Comparison of ENCODE assay signal across 33 cellular contexts in genomic region chr10:8378198-8378983, GRCh38.
DNase-seq lines count a peak whose midpoint lies in the region; TF ChIP-seq lines count a peak whose summit lies in the region.
"Had no signal": no experiment of that assay in that cellular context is flagged by ENCODE, and none has a peak within 500 bp of the region (broad histone marks: within the 10 kb centered on the region; RNA-seq: fewer than 3 reads in every experiment).

No MANE protein-coding gene starts in this region.

- H3K36me3 ChIP-seq in Caco-2 (ENCODE audit: control insufficient read depth, insufficient read depth, low read length) (no peaks in the 10 kb centered on the region), KOPT-K1 (ENCODE audit: insufficient read depth, low read length) (no peaks in the 10 kb centered on the region), endodermal cell (ENCODE audit: control insufficient read depth, insufficient read depth, low read length) (no peaks in the 10 kb centered on the region), neural progenitor cell (no peaks in the 10 kb centered on the region), tibial artery (no peaks in the 10 kb centered on the region)
- H3K36me3 ChIP-seq: ovary had no signal

- H3K27ac Mint-ChIP-seq in Caco-2 (ENCODE audit: unreplicated experiment), result peak overlapping the region; percentile 55
- H3K27ac Mint-ChIP-seq in endodermal cell, result peak overlapping the region; percentile 59
- no peak overlapping the region for H3K27ac Mint-ChIP-seq in neural progenitor cell
- H3K27ac Mint-ChIP-seq: activated CD4-positive, alpha-beta T cell treated with anti-CD3 and anti-CD28 coated beads, Interleukin-2, amount 10 ng/mL, durations not matched to agents 7 days and 5 days; activated naive CD8-positive, alpha-beta T cell treated with anti-CD3 and anti-CD28 coated beads, Interleukin-2, amount 10 ng/mL, durations not matched to agents 7 days and 5 days; stimulated activated naive B cell treated with anti-CD40 and anti-IgM and Interleukin-4, amounts not matched to agents 10 μg/mL and 1 μg/mL and 100 μg/mL, for 72 hours had no signal

- H3K9me3 Mint-ChIP-seq in Caco-2 (ENCODE audit: unreplicated experiment) (no peaks in the 10 kb centered on the region), endodermal cell (no peaks in the 10 kb centered on the region), neural progenitor cell (no peaks in the 10 kb centered on the region)
- H3K9me3 Mint-ChIP-seq: activated naive CD8-positive, alpha-beta T cell treated with anti-CD3 and anti-CD28 coated beads, Interleukin-2, amount 10 ng/mL, durations not matched to agents 7 days and 5 days; CD4-positive, alpha-beta memory T cell; stimulated activated naive B cell treated with anti-CD40 and anti-IgM and Interleukin-4, amounts not matched to agents 10 μg/mL and 1 μg/mL and 100 μg/mL, for 72 hours had no signal

- intact Hi-C loops in Caco-2 (cut with micrococcal nuclease; ENCODE audit: unreplicated experiment), result no loop called here
- intact Hi-C loops in tibial artery (cut with DNase I; ENCODE audit: low total_unique reads), result no loop called here

- POLR2A ChIA-PET in Caco-2 (lab: Charles Lee), result no interaction called here

- no peaks in the 10 kb centered on the region for H3K9me3 ChIP-seq in Caco-2
- H3K9me3 ChIP-seq in KOPT-K1 (ENCODE audit: insufficient read depth, low read length, poor library complexity, severe bottlenecking), result no peaks in the 10 kb centered on the region
- H3K9me3 ChIP-seq in endodermal cell (ENCODE audit: control insufficient read depth, low read length), result no peaks in the 10 kb centered on the region
- no peaks in the 10 kb centered on the region for H3K9me3 ChIP-seq in neural progenitor cell (ENCODE audit: low read depth)
- H3K9me3 ChIP-seq in tibial artery, result no peaks in the 10 kb centered on the region
- H3K9me3 ChIP-seq: ovary had no signal

- H3K36me3 Mint-ChIP-seq in Caco-2 (ENCODE audit: insufficient read depth, unreplicated experiment), result no peaks in the 10 kb centered on the region
- no peaks in the 10 kb centered on the region for H3K36me3 Mint-ChIP-seq in endodermal cell (ENCODE audit: low read depth)
- no peaks in the 10 kb centered on the region for H3K36me3 Mint-ChIP-seq in neural progenitor cell
- H3K36me3 Mint-ChIP-seq: activated naive CD8-positive, alpha-beta T cell treated with anti-CD3 and anti-CD28 coated beads, Interleukin-2, amount 10 ng/mL, durations not matched to agents 7 days and 5 days; CD4-positive, alpha-beta memory T cell; stimulated activated naive B cell treated with anti-CD40 and anti-IgM and Interleukin-4, amounts not matched to agents 10 μg/mL and 1 μg/mL and 100 μg/mL, for 72 hours had no signal

- H2AFZ ChIP-seq in neural progenitor cell (replicated peaks), result peak overlapping the region; percentile 23
- H2AFZ ChIP-seq: GM23248 had no signal

- H3K4me3 Mint-ChIP-seq in Caco-2 (ENCODE audit: unreplicated experiment) (no peak overlapping the region), endodermal cell (no peak overlapping the region), neural progenitor cell (no peak overlapping the region)
- H3K4me3 Mint-ChIP-seq: activated CD4-positive, alpha-beta T cell treated with anti-CD3 and anti-CD28 coated beads, Interleukin-2, amount 10 ng/mL, durations not matched to agents 7 days and 5 days; activated naive CD8-positive, alpha-beta T cell treated with anti-CD3 and anti-CD28 coated beads, Interleukin-2, amount 10 ng/mL, durations not matched to agents 7 days and 5 days; CD4-positive, alpha-beta memory T cell; stimulated activated naive B cell treated with anti-CD40 and anti-IgM and Interleukin-4, amounts not matched to agents 10 μg/mL and 1 μg/mL and 100 μg/mL, for 72 hours had no signal

- H3K27ac ChIP-seq in KOPT-K1 (ENCODE audit: low read depth, low read length, poor library complexity, severe bottlenecking), result peak overlapping the region; percentile 21
- no peak overlapping the region for H3K27ac ChIP-seq in endodermal cell (ENCODE audit: low read depth, low read length)
- H3K27ac ChIP-seq in neural progenitor cell, result no peak overlapping the region
- no peak overlapping the region for H3K27ac ChIP-seq in tibial artery
- H3K27ac ChIP-seq: coronary artery, GM23248, ovary, skin epidermis, VCaP had no signal

- H3F3A ChIP-seq in neural progenitor cell (ENCODE audit: low read depth), result peaks cover 18% of the 10 kb centered on the region

- no peak overlapping the region for H3K4me3 ChIP-seq in Caco-2 (ENCODE audit: low read depth, low read length)
- H3K4me3 ChIP-seq in endodermal cell (ENCODE audit: low read length), result no peak overlapping the region
- no peak overlapping the region for H3K4me3 ChIP-seq in neural progenitor cell
- H3K4me3 ChIP-seq in tibial artery, result no peak overlapping the region
- H3K4me3 ChIP-seq: coronary artery, GM23248, ovary, skin epidermis had no signal

- DNase-seq in Caco-2, result no peak
- no peak for DNase-seq in endodermal cell
- peak; percentile 16 for DNase-seq in neural progenitor cell (ENCODE audit: low spot score)
- no peak for DNase-seq in RPMI8226
- no peak for DNase-seq in NCI-H1048 (lab: John Stamatoyannopoulos, UW)
- no peak for DNase-seq in tibial artery
- no peak for DNase-seq in activated gamma-delta T cell (lab: John Stamatoyannopoulos, UW)
- DNase-seq: activated CD4-positive, alpha-beta T cell treated with anti-CD3 and anti-CD28 coated beads, Interleukin-2, amount 10 ng/mL, durations not matched to agents 7 days and 5 days; activated gamma-delta T cell treated with Interleukin-2 at 50 U/mL for 16 hours; activated naive CD8-positive, alpha-beta T cell treated with anti-CD3 and anti-CD28 coated beads, Interleukin-2, amount 10 ng/mL, durations not matched to agents 7 days and 5 days; activated T-cell treated with anti-CD3 and anti-CD28 coated beads, Interleukin-2, amount 50 U/mL, for 1 hour; caudate nucleus; CD4-positive, alpha-beta memory T cell; effector memory CD4-positive, alpha-beta T cell; foreskin fibroblast; GM23248; KBM-7; mammary epithelial cell; MM.1S; NCI-H1417; NCI-H2029; NCI-H526; NK-92 treated with Interleukin-12 subunit alpha and Interleukin-12 subunit beta, amount 100 ng/mL, for 24 hours; ovary; PC-3; SHP77 treated with DMSO at 0.1 percent for 48 hours; stimulated activated naive B cell treated with anti-CD40 and anti-IgM and Interleukin-4, amounts not matched to agents 10 μg/mL and 1 μg/mL and 100 μg/mL, for 72 hours; SW 1271; T1000 had no signal

- CTCF ChIA-PET in Caco-2 (lab: Charles Lee), result no interaction called here

- H4K20me1 ChIP-seq in neural progenitor cell (ENCODE audit: low read depth), result no peaks in the 10 kb centered on the region

- H3K27me3 ChIP-seq in Caco-2 (replicated peaks; ENCODE audit: control insufficient read depth, insufficient read depth, low read length) (no peaks in the 10 kb centered on the region), endodermal cell (ENCODE audit: control insufficient read depth, insufficient read depth, low read length, poor library complexity, severe bottlenecking) (no peaks in the 10 kb centered on the region), neural progenitor cell (no peaks in the 10 kb centered on the region), tibial artery (peaks cover 0 to 6% of the 10 kb centered on the region in 2 donors)
- H3K27me3 ChIP-seq: ovary had no signal

- 64 to 81% methylated on average over 7 to 10 of the region's 10 CpGs for WGBS in endodermal cell (ENCODE audit: insufficient coverage in 1 of 2, insufficient read length in 1 of 2), 2 experiments

- H3K27me3 Mint-ChIP-seq in Caco-2 (ENCODE audit: insufficient read depth, unreplicated experiment) (no peaks in the 10 kb centered on the region), endodermal cell (ENCODE audit: insufficient read depth) (peaks cover 2% of the 10 kb centered on the region), neural progenitor cell (ENCODE audit: insufficient read depth, low read depth) (peaks cover 9% of the 10 kb centered on the region)
- H3K27me3 Mint-ChIP-seq: activated CD4-positive, alpha-beta T cell treated with anti-CD3 and anti-CD28 coated beads, Interleukin-2, amount 10 ng/mL, durations not matched to agents 7 days and 5 days; CD4-positive, alpha-beta memory T cell; stimulated activated naive B cell treated with anti-CD40 and anti-IgM and Interleukin-4, amounts not matched to agents 10 μg/mL and 1 μg/mL and 100 μg/mL, for 72 hours had no signal

- peaks cover 35% of the 10 kb centered on the region for H3K4me1 Mint-ChIP-seq in Caco-2 (ENCODE audit: low read depth, unreplicated experiment)
- peaks cover 43% of the 10 kb centered on the region for H3K4me1 Mint-ChIP-seq in endodermal cell
- peaks cover 18% of the 10 kb centered on the region for H3K4me1 Mint-ChIP-seq in neural progenitor cell
- H3K4me1 Mint-ChIP-seq: activated CD4-positive, alpha-beta T cell treated with anti-CD3 and anti-CD28 coated beads, Interleukin-2, amount 10 ng/mL, durations not matched to agents 7 days and 5 days; stimulated activated naive B cell treated with anti-CD40 and anti-IgM and Interleukin-4, amounts not matched to agents 10 μg/mL and 1 μg/mL and 100 μg/mL, for 72 hours had no signal

- no TSS peak for BruUV-seq in Caco-2 (replicated peaks; lab: Mats Ljungman, UMichigan)

- peak overlapping the region; percentile 40 for H3K4me2 ChIP-seq in neural progenitor cell

- H3K79me2 ChIP-seq in neural progenitor cell (ENCODE audit: low read depth), result no peaks in the 10 kb centered on the region

- H3K4me1 ChIP-seq in Caco-2 (peaks cover 37% of the 10 kb centered on the region), endodermal cell (ENCODE audit: control insufficient read depth, insufficient read depth, low read length) (peaks cover 11% of the 10 kb centered on the region), neural progenitor cell (peaks cover 16% of the 10 kb centered on the region), tibial artery (no peaks in the 10 kb centered on the region)

- H3K9ac ChIP-seq in endodermal cell (ENCODE audit: extremely low read depth, low read length, poor library complexity, severe bottlenecking), result no peak overlapping the region
- H3K9ac ChIP-seq in neural progenitor cell, result no peak overlapping the region
- H3K9ac ChIP-seq: GM23248 had no signal

- TF ChIP-seq CTCF in Caco-2 (IDR thresholded peaks at IDR 0.05; ENCODE audit: insufficient read depth in 1 of 2, low read depth in 1 of 2, low read length in 1 of 2, severe bottlenecking in 1 of 2, unreplicated experiment in 1 of 2) (no peak), endodermal cell (conservative IDR thresholded peaks at IDR 0.05) (no peak), neural progenitor cell (IDR thresholded peaks at IDR 0.05) (no peak), tibial artery (IDR thresholded peaks at IDR 0.05) (no peak)
